Comparison of ENCODE assay signal across 13 cellular contexts in genomic region chr4:184400375-184400870, GRCh38.
DNase-seq lines count a peak whose midpoint lies in the region; ATAC-seq and TF ChIP-seq lines count a peak whose summit lies in the region.
"Had no signal": no experiment of that assay in that cellular context is flagged by ENCODE, and none has a peak within 500 bp of the region (broad histone marks: within the 10 kb centered on the region; RNA-seq: fewer than 3 reads in every experiment).

No MANE protein-coding gene starts in this region.

- no peak for TF ChIP-seq POLR2A in stomach (IDR thresholded peaks at IDR 0.05)

- H3K4me3 ChIP-seq in heart right ventricle (no peak overlapping the region), stomach (no peak overlapping the region)
- H3K4me3 ChIP-seq: hepatocyte, SK-N-MC, skin epidermis had no signal

- TF ChIP-seq CTCF in heart right ventricle (IDR thresholded peaks at IDR 0.05) (no peak), stomach (IDR thresholded peaks at IDR 0.05) (no peak)

- H3K27ac ChIP-seq in heart right ventricle (peak overlapping the region in 8 of 10 donors; percentile 44 to 74 (median 66)), stomach (peak overlapping the region in 2 of 5 donors; percentile 20 to 39)
- H3K27ac ChIP-seq: 22Rv1, hepatocyte, SK-N-MC had no signal

- ATAC-seq in heart right ventricle, result peak in 2 of 8 donors; percentile 43 to 56
- no peak for ATAC-seq in stimulated activated effector memory CD8-positive, alpha-beta T cell treated with anti-CD3 and anti-CD28 coated beads, Interleukin-12 subunit alpha, Interleukin-12 subunit beta, amount 100 ng/mL, for 72 hours
- ATAC-seq in stimulated activated naive B cell treated with anti-CD40 and anti-IgM and Interleukin-4, amounts not matched to agents 10 μg/mL and 1 μg/mL and 100 μg/mL, for 72 hours (replicated peaks), result no peak

- no peaks in the 10 kb centered on the region for H3K9me3 ChIP-seq in heart right ventricle
- H3K9me3 ChIP-seq in stomach, result no peaks in the 10 kb centered on the region

- intact Hi-C loops in heart right ventricle (cut with DNase I) (loop anchor here in 3 of 10 donors (5.0 to 10.0 kb wide), 2 partner anchors 72 to 134 kb away; partner anchors contain the start of gene IRF2 (in 1 of the 3)), stomach (cut with DNase I; ENCODE audit: low total_unique reads) (no loop called here)

- WGBS in heart right ventricle, 2 donors, result 71 to 79% methylated on average over 7 of the region's 7 CpGs
- 57 to 81% (median 69%) methylated on average over 7 of the region's 7 CpGs for WGBS in stomach, 5 donors

- TF ChIP-seq EP300 in stomach (IDR thresholded peaks at IDR 0.05), result no peak

- H3K36me3 Mint-ChIP-seq in stimulated activated effector memory CD8-positive, alpha-beta T cell treated with anti-CD3 and anti-CD28 coated beads, Interleukin-12 subunit alpha, Interleukin-12 subunit beta, amount 100 ng/mL, for 72 hours, result peaks cover 100% of the 10 kb centered on the region
- H3K36me3 Mint-ChIP-seq in stimulated activated naive B cell treated with anti-CD40 and anti-IgM and Interleukin-4, amounts not matched to agents 10 μg/mL and 1 μg/mL and 100 μg/mL, for 72 hours, result peaks cover 72 to 81% of the 10 kb centered on the region in 2 donors

- H3K4me1 ChIP-seq in heart right ventricle (peaks cover 7 to 84% (median 49%) of the 10 kb centered on the region in 9 donors), stomach (peaks cover 7 to 65% (median 31%) of the 10 kb centered on the region in 4 donors)

- peak; percentile 1 for DNase-seq in NCI-H2196 treated with DMSO at 0.1 percent for 48 hours (lab: John Stamatoyannopoulos, UW; ENCODE audit: unreplicated experiment)
- DNase-seq in NCI-H2196 (lab: John Stamatoyannopoulos, UW; ENCODE audit: unreplicated experiment), result no peak
- peak; percentile 86 for DNase-seq in amniotic epithelial cell (ENCODE audit: low read depth)
- no peak for DNase-seq in heart right ventricle
- DNase-seq in stimulated activated effector memory CD8-positive, alpha-beta T cell treated with anti-CD3 and anti-CD28 coated beads, Interleukin-12 subunit alpha, Interleukin-12 subunit beta, amount 100 ng/mL, for 72 hours (ENCODE audit: low spot score in 2 of 2), result no peak
- DNase-seq in stomach, result no peak
- no peak for DNase-seq in NCI-H128 (lab: John Stamatoyannopoulos, UW; ENCODE audit: unreplicated experiment)
- DNase-seq in stimulated activated naive B cell treated with anti-CD40 and anti-IgM and Interleukin-4, amounts not matched to agents 10 μg/mL and 1 μg/mL and 100 μg/mL, for 72 hours, result no peak
- DNase-seq: NCI-H1105 had no signal

- no peaks in the 10 kb centered on the region for H3K9me3 Mint-ChIP-seq in stimulated activated effector memory CD8-positive, alpha-beta T cell treated with anti-CD3 and anti-CD28 coated beads, Interleukin-12 subunit alpha, Interleukin-12 subunit beta, amount 100 ng/mL, for 72 hours
- no peaks in the 10 kb centered on the region for H3K9me3 Mint-ChIP-seq in stimulated activated naive B cell treated with anti-CD40 and anti-IgM and Interleukin-4, amounts not matched to agents 10 μg/mL and 1 μg/mL and 100 μg/mL, for 72 hours

- no peak overlapping the region for H3K4me3 Mint-ChIP-seq in stimulated activated effector memory CD8-positive, alpha-beta T cell treated with anti-CD3 and anti-CD28 coated beads, Interleukin-12 subunit alpha, Interleukin-12 subunit beta, amount 100 ng/mL, for 72 hours
- no peak overlapping the region for H3K4me3 Mint-ChIP-seq in stimulated activated naive B cell treated with anti-CD40 and anti-IgM and Interleukin-4, amounts not matched to agents 10 μg/mL and 1 μg/mL and 100 μg/mL, for 72 hours

- H3K27ac Mint-ChIP-seq in stimulated activated effector memory CD8-positive, alpha-beta T cell treated with anti-CD3 and anti-CD28 coated beads, Interleukin-12 subunit alpha, Interleukin-12 subunit beta, amount 100 ng/mL, for 72 hours, result peak overlapping the region; percentile 78
- H3K27ac Mint-ChIP-seq in stimulated activated naive B cell treated with anti-CD40 and anti-IgM and Interleukin-4, amounts not matched to agents 10 μg/mL and 1 μg/mL and 100 μg/mL, for 72 hours, result no peak overlapping the region

- H3K27me3 ChIP-seq in heart right ventricle, result no peaks in the 10 kb centered on the region
- no peaks in the 10 kb centered on the region for H3K27me3 ChIP-seq in stomach
- H3K27me3 ChIP-seq: hepatocyte had no signal

- H3K4me1 Mint-ChIP-seq in stimulated activated effector memory CD8-positive, alpha-beta T cell treated with anti-CD3 and anti-CD28 coated beads, Interleukin-12 subunit alpha, Interleukin-12 subunit beta, amount 100 ng/mL, for 72 hours, result peaks cover 41% of the 10 kb centered on the region
- peaks cover 46 to 98% of the 10 kb centered on the region in 2 donors for H3K4me1 Mint-ChIP-seq in stimulated activated naive B cell treated with anti-CD40 and anti-IgM and Interleukin-4, amounts not matched to agents 10 μg/mL and 1 μg/mL and 100 μg/mL, for 72 hours

- H3K36me3 ChIP-seq in heart right ventricle (peaks cover 0 to 99% (median 20%) of the 10 kb centered on the region in 9 donors), stomach (peaks cover 49 to 97% (median 87%) of the 10 kb centered on the region in 4 donors)

- H3K27me3 Mint-ChIP-seq in stimulated activated naive B cell treated with anti-CD40 and anti-IgM and Interleukin-4, amounts not matched to agents 10 μg/mL and 1 μg/mL and 100 μg/mL, for 72 hours, result no peaks in the 10 kb centered on the region

Comparison
In these comparisons a context has a peak if more than half of its experiments do, and no peak if none do; other contexts are left out.
1. DNase-seq: peak in NCI-H2196 treated with DMSO at 0.1 percent for 48 hours (single experiment) and amniotic epithelial cell (single experiment); none in NCI-H2196 (single experiment), heart right ventricle (0 of 2), stimulated activated effector memory CD8-positive, alpha-beta T cell treated with anti-CD3 and anti-CD28 coated beads, Interleukin-12 subunit alpha, Interleukin-12 subunit beta, amount 100 ng/mL, for 72 hours (0 of 2), stomach (single experiment), NCI-H128 (single experiment) and stimulated activated naive B cell treated with anti-CD40 and anti-IgM and Interleukin-4, amounts not matched to agents 10 μg/mL and 1 μg/mL and 100 μg/mL, for 72 hours (single experiment).